ENCODE assay signal across 10 cellular contexts in the genomic region with DNA sequence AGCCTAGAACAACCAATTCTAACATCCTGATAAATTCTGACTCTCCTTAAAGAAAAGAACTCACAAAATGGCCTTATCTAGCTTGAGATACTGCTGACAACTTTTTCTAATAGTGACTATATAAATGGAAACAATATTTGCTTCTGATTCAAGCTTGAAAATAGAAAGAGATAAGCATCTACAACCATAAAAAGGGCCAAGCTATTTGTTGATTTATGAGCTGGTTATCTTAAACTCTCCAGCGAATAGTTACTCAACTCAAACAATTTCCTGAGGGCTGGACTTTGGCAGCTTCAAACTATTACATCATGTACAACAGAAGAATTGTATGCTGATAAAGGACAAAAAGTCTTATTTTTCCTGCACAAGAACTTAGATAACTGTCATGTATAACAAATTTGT. TPM values are rescaled to one million over a fixed set of nuclear protein-coding genes. Genes with fewer than 3 reads are reported as not detected.
DNase-seq lines count a peak whose midpoint lies in the region; ATAC-seq, FAIRE-seq and TF ChIP-seq lines count a peak whose summit lies in the region.
"Had no signal": no experiment of that assay in that cellular context is flagged by ENCODE, and none has a peak within 500 bp of the region (broad histone marks: within the 10 kb centered on the region; RNA-seq: fewer than 3 reads in every experiment).

No MANE protein-coding gene starts in this region.

- peaks cover 17% of the 10 kb centered on the region for H3K4me1 ChIP-seq in keratinocyte (ENCODE audit: control insufficient read depth, extremely low read depth, insufficient read depth, low read length)

- no peaks in the 10 kb centered on the region for H4K20me1 ChIP-seq in keratinocyte (ENCODE audit: control insufficient read depth, extremely low read depth, insufficient read depth, low read length)

- peak; percentile 43 for DNase-seq in HT1080 (ENCODE audit: low read depth)
- DNase-seq in astrocyte of the spinal cord (ENCODE audit: low read depth, low spot score) = peak; percentile 79
- no peak for DNase-seq in keratinocyte (ENCODE audit: low read depth, low spot score)
- DNase-seq in substantia nigra (lab: John Stamatoyannopoulos, UW) = no peak
- DNase-seq in NK-92 treated with Interleukin-12 subunit alpha and Interleukin-12 subunit beta, amount 100 ng/mL, for 24 hours (lab: John Stamatoyannopoulos, UW) = no peak
- DNase-seq in GM10248 (ENCODE audit: extremely low spot score) = no peak
- no peak for DNase-seq in NCI-H2081 treated with DMSO at 0.1 percent for 48 hours (lab: John Stamatoyannopoulos, UW)
- DNase-seq: activated CD8-positive, alpha-beta memory T cell treated with anti-CD3 and anti-CD28 coated beads, Interleukin-2, amount 10 ng/mL, durations not matched to agents 7 days and 5 days had no signal

- H3K27ac ChIP-seq in keratinocyte (ENCODE audit: control insufficient read depth, insufficient read depth, low read length) (no peak overlapping the region), substantia nigra (ENCODE audit: low read depth, low read length, poor library complexity, severe bottlenecking) (peak overlapping the region; percentile 95)

- no peak overlapping the region for H2AFZ ChIP-seq in keratinocyte (ENCODE audit: control insufficient read depth, low read length)

- H3K27me3 ChIP-seq in keratinocyte (ENCODE audit: control insufficient read depth, extremely low read depth, insufficient read depth, low read length) = no peaks in the 10 kb centered on the region

- POLR2A ChIA-PET in GM10248 (lab: Yijun Ruan, JAX) = no interaction called here

- CTCF ChIA-PET in GM10248 (lab: Yijun Ruan, JAX) = interaction anchor here (1.4 to 1.8 kb wide), 2 partner anchors 11 to 12 kb away, joined by 3 to 7 read pairs; no protein-coding TSS in a partner anchor

- no peaks in the 10 kb centered on the region for H3K79me2 ChIP-seq in keratinocyte (ENCODE audit: control insufficient read depth, insufficient read depth, low read length)

- dilution Hi-C loops in keratinocyte (cut with MboI; ENCODE audit: extremely low pct_ligation_motif_present, low sequenced_read_pairs) = no loop called here

- no peaks in the 10 kb centered on the region for H3K9me3 ChIP-seq in keratinocyte (ENCODE audit: control insufficient read depth, low read depth, low read length)

- in situ Hi-C loops in astrocyte of the spinal cord (cut with HindIII; ENCODE audit: low sequenced_read_pairs) = no loop called here

- TF ChIP-seq CTCF in astrocyte of the spinal cord (IDR thresholded peaks at IDR 0.05; ENCODE audit: low read depth, low read length) (no peak), keratinocyte (optimal IDR thresholded peaks at IDR 0.05 in 1 of 3, IDR thresholded peaks at IDR 0.05 in 1 of 3, conservative IDR thresholded peaks at IDR 0.05 in 1 of 3; ENCODE audit: extremely low read depth in 1 of 3, insufficient read depth in 2 of 3, low read length in 3 of 3) (no peak), GM10248 (IDR thresholded peaks at IDR 0.05; ENCODE audit: control extremely low read depth, extremely low read depth, low read depth, missing control alignments) (no peak)

- H3K4me2 ChIP-seq in keratinocyte (ENCODE audit: control insufficient read depth, extremely low read depth, insufficient read depth, low read depth, low read length) = peak overlapping the region; percentile 39

- H3K9me1 ChIP-seq in keratinocyte (ENCODE audit: control insufficient read depth, extremely low read depth, insufficient read depth, low read length) = no peaks in the 10 kb centered on the region

- no peak for ATAC-seq in HG02840 (IDR thresholded peaks at IDR 0.05; ENCODE audit: low FRiP score, unreplicated experiment)
- ATAC-seq: activated CD8-positive, alpha-beta memory T cell treated with anti-CD3 and anti-CD28 coated beads, Interleukin-2, amount 10 ng/mL, durations not matched to agents 7 days and 5 days had no signal

- no peaks in the 10 kb centered on the region for H3K36me3 ChIP-seq in keratinocyte (ENCODE audit: control insufficient read depth in 2 of 2, extremely low read depth in 1 of 2, insufficient read depth in 2 of 2, low read length in 2 of 2)

- peak; percentile 55 for FAIRE-seq in keratinocyte (lab: Jason Lieb, UNC)
- FAIRE-seq: urothelium cell line had no signal

- no peak overlapping the region for H3K9ac ChIP-seq in keratinocyte (ENCODE audit: control insufficient read depth, extremely low read depth, insufficient read depth, low read length)

- H3K4me3 ChIP-seq in astrocyte of the spinal cord (ENCODE audit: low read depth, low read length) (no peak overlapping the region), keratinocyte (ENCODE audit: control insufficient read depth in 2 of 3, extremely low read depth in 1 of 3, insufficient read depth in 2 of 3, low read depth in 1 of 3, low read length in 3 of 3) (no peak overlapping the region)

RNA-seq across cellular contexts. Expression of a gene that starts 4.6 kb away (rescaled TPM):
- 12.4 and 15.9 TPM in 2 replicates for total RNA-seq in HT1080 (2014; rRNA removed; shearing (Covaris generic))
- polyA plus RNA-seq in HT1080 (2015; cell fraction: cytosol; rRNA removed) = 9.7 and 12.1 TPM in 2 replicates
- 35.2 and 37.1 TPM in 2 replicates for polyA plus RNA-seq in HT1080 (2015; cell fraction: nucleus; rRNA removed)
- polyA plus RNA-seq in keratinocyte = 7.3 to 7.7 TPM (median 7.6 TPM) in 3 replicates
- polyA plus RNA-seq in keratinocyte (2011; ENCODE audit: low read depth) = 19.8 TPM
- 3.9 and 5.9 TPM in 2 replicates for polyA plus RNA-seq in keratinocyte (2011; cell fraction: cytosol; rRNA removed)
- polyA plus RNA-seq in keratinocyte (2011; cell fraction: nucleus; rRNA removed) = 11.3 and 12.8 TPM in 2 replicates
- 5.1 and 12.3 TPM in 2 replicates for polyA plus RNA-seq in keratinocyte (2012; ENCODE audit: low replicate concordance)
- 9.9 to 18.0 TPM (median 15.7 TPM) in 3 replicates for polyA minus RNA-seq in keratinocyte
- polyA minus RNA-seq in keratinocyte (2011; cell fraction: cytosol; rRNA and poly(A)+ RNA removed) = 5.4 TPM
- 8.8 and 22.6 TPM in 2 replicates for polyA minus RNA-seq in keratinocyte (2011; cell fraction: nucleus; rRNA and poly(A)+ RNA removed)

RNA-seq across cellular contexts. Expression of a gene that starts 54.7 kb away (rescaled TPM):
- not detected in 2 replicates for total RNA-seq in HT1080 (2014; rRNA removed; shearing (Covaris generic))
- polyA plus RNA-seq in HT1080 (2015; cell fraction: cytosol; rRNA removed) = not detected in 2 replicates
- polyA plus RNA-seq in HT1080 (2015; cell fraction: nucleus; rRNA removed) = not detected in 2 replicates
- polyA plus RNA-seq in keratinocyte = not detected in 3 replicates
- not detected for polyA plus RNA-seq in keratinocyte (2011; ENCODE audit: low read depth)
- 0.06 TPM in 1 of 2 replicates, not detected in the other for polyA plus RNA-seq in keratinocyte (2011; cell fraction: cytosol; rRNA removed)
- polyA plus RNA-seq in keratinocyte (2011; cell fraction: nucleus; rRNA removed) = 0.06 TPM in 1 of 2 replicates, not detected in the other
- 0.07 TPM in 1 of 2 replicates, not detected in the other for polyA plus RNA-seq in keratinocyte (2012; ENCODE audit: low replicate concordance)
- polyA minus RNA-seq in keratinocyte = not detected in 3 replicates
- not detected for polyA minus RNA-seq in keratinocyte (2011; cell fraction: cytosol; rRNA and poly(A)+ RNA removed)
- not detected in 2 replicates for polyA minus RNA-seq in keratinocyte (2011; cell fraction: nucleus; rRNA and poly(A)+ RNA removed)
- total RNA-seq: activated CD8-positive, alpha-beta memory T cell treated with anti-CD3 and anti-CD28 coated beads, Interleukin-2, amount 10 ng/mL, durations not matched to agents 7 days and 5 days had no signal

Comparison
In these comparisons a context has a peak if more than half of its experiments do, and no peak if none do; other contexts are left out.
1. DNase-seq: peak in HT1080 (single experiment) and astrocyte of the spinal cord (single experiment); none in keratinocyte (single experiment), substantia nigra (0 of 49), NK-92 treated with Interleukin-12 subunit alpha and Interleukin-12 subunit beta, amount 100 ng/mL, for 24 hours (single experiment), GM10248 (single experiment) and NCI-H2081 treated with DMSO at 0.1 percent for 48 hours (single experiment).